Comparison of ENCODE assay signal across 18 cellular contexts in genomic region chr1:155889566-155889965, GRCh38. TPM values are rescaled to one million over a fixed set of nuclear protein-coding genes. Genes with fewer than 3 reads are reported as not detected.
"Had no signal": no experiment of that assay in that cellular context is flagged by ENCODE, and none has a peak within 500 bp of the region (broad histone marks: within the 10 kb centered on the region; RNA-seq: fewer than 3 reads in every experiment).

No MANE protein-coding gene starts in this region.

- H3K27me3 ChIP-seq: esophagus muscularis mucosa, heart right ventricle, ovary had no signal

- H3K27ac ChIP-seq: esophagus muscularis mucosa, ovary had no signal

- FAIRE-seq: endometrium, frontal cortex, keratinocyte had no signal

- H3K9me3 ChIP-seq: esophagus muscularis mucosa, heart right ventricle, ovary, thoracic aorta had no signal

- DNase-seq: activated CD4-positive, alpha-beta T cell treated with anti-CD3 and anti-CD28 coated beads, Interleukin-2, amount 10 ng/mL, durations not matched to agents 24 days and 14 days; activated naive CD4-positive, alpha-beta T cell; heart right ventricle; left ventricle myocardium superior; ovary; stimulated activated CD4-positive, alpha-beta T cell treated with anti-CD3 and anti-CD28 coated beads, Interleukin-15, amount 100 ng/mL, for 24 hours; stimulated activated CD4-positive, alpha-beta T cell treated with anti-CD3 and anti-CD28 coated beads, Interleukin-4, amount 100 ng/mL, for 4 hours; stimulated activated naive CD8-positive, alpha-beta T cell treated with anti-CD3 and anti-CD28 coated beads, Interleukin-15, amount 100 ng/mL, for 72 hours had no signal

- H3K36me3 ChIP-seq: esophagus muscularis mucosa, ovary had no signal

- H3K4me3 ChIP-seq: esophagus muscularis mucosa, heart right ventricle, ovary, thoracic aorta had no signal

RNA-seq across cellular contexts. Expression of gene RXFP4, which starts 51.9 kb away (rescaled TPM):
- total RNA-seq: activated CD4-positive, alpha-beta T cell treated with anti-CD3 and anti-CD28 coated beads, Interleukin-2, amount 10 ng/mL, durations not matched to agents 24 days and 14 days; esophagus muscularis mucosa; frontal cortex; heart right ventricle; left ventricle myocardium superior; mesenteric fat pad; neural crest cell; ovary; renal cortical epithelial cell; thoracic aorta; urinary bladder; WTC11 had no signal
- polyA plus RNA-seq: keratinocyte, ovary had no signal
